21 cellular contexts compared by ENCODE assay signal in the genomic region with DNA sequence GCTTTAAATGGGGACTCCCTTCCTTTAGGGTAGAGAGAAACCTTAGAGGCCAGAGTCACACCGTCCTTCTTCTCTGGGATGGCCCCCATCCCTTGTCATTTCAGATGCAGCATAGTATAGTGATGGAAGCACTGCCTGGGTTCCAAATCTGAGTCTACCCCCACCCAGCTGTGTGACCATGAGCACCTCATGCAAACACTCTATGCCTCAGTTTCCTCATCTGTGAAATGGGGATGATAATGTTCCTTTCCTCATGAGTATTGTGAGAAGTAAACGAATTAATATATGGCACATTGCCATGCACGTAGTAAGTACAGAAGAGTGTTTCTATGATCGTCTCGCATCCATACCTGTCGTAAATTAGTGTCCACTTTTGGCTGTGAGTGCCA.
"Had no signal": no experiment of that assay in that cellular context is flagged by ENCODE, and none has a peak within 500 bp of the region (broad histone marks: within the 10 kb centered on the region; RNA-seq: fewer than 3 reads in every experiment).

No MANE protein-coding gene starts in this region.

- H3K9me3 Mint-ChIP-seq: activated B cell treated with CpG ODN at 0.5 μM for 24 hours; activated naive CD8-positive, alpha-beta T cell treated with anti-CD3 and anti-CD28 coated beads for 36 hours; activated T-cell treated with anti-CD3 and anti-CD28 coated beads, Interleukin-2, amount 50 U/mL, for 4 hours; central memory CD8-positive, alpha-beta T cell; stimulated activated memory B cell treated with anti-CD40 and anti-IgM and Interleukin-4, amounts not matched to agents 10 μg/mL and 1 μg/mL and 100 μg/mL, for 72 hours; T-helper 1 cell treated with Interleukin-12 subunit alpha and Interleukin-12 subunit beta and Interleukin-4 antibody, amounts not matched to agents 30 μg/mL and 1 μg/mL, for 36 hours had no signal

- H3K27ac Mint-ChIP-seq: activated naive CD8-positive, alpha-beta T cell treated with anti-CD3 and anti-CD28 coated beads for 36 hours; stimulated activated memory B cell treated with anti-CD40 and anti-IgM and Interleukin-4, amounts not matched to agents 10 μg/mL and 1 μg/mL and 100 μg/mL, for 72 hours; T-helper 1 cell treated with Interleukin-12 subunit alpha and Interleukin-12 subunit beta and Interleukin-4 antibody, amounts not matched to agents 30 μg/mL and 1 μg/mL, for 36 hours had no signal

- H2AFZ ChIP-seq: hepatocyte had no signal

- H3K79me2 ChIP-seq: hepatocyte had no signal

- DNase-seq: activated B cell treated with CpG ODN at 0.5 μM for 24 hours; activated CD4-positive, alpha-beta T cell treated with anti-CD3 and anti-CD28 coated beads for 4 hours; activated CD4-positive, alpha-beta T cell treated with anti-CD3 and anti-CD28 coated beads, Interleukin-2, amount 50 U/mL, for 48 hours; activated CD8-positive, alpha-beta memory T cell treated with anti-CD3 and anti-CD28 coated beads, Interleukin-2, amount 50 U/mL, for 48 hours; activated naive CD4-positive, alpha-beta T cell treated with Interleukin-2 at 50 U/mL for 16 hours; activated naive CD8-positive, alpha-beta T cell treated with anti-CD3 and anti-CD28 coated beads for 36 hours; activated T-cell treated with anti-CD3 and anti-CD28 coated beads, Interleukin-2, amount 50 U/mL, for 4 hours; effector memory CD4-positive, alpha-beta T cell; kidney glomerular epithelial cell; left lung; nucleus accumbens; small intestine; stimulated activated CD4-positive, alpha-beta T cell treated with anti-CD3 and anti-CD28 coated beads, Interleukin-2, amount 100 ng/mL, for 24 hours; upper lobe of left lung had no signal

- H3K27me3 Mint-ChIP-seq: activated B cell treated with CpG ODN at 0.5 μM for 24 hours; activated naive CD8-positive, alpha-beta T cell treated with anti-CD3 and anti-CD28 coated beads for 36 hours; central memory CD8-positive, alpha-beta T cell; stimulated activated memory B cell treated with anti-CD40 and anti-IgM and Interleukin-4, amounts not matched to agents 10 μg/mL and 1 μg/mL and 100 μg/mL, for 72 hours had no signal

- ATAC-seq: activated T-cell treated with anti-CD3 and anti-CD28 coated beads, Interleukin-2, amount 50 U/mL, for 4 hours; esophagus mucosa; left lung; sciatic nerve; stimulated activated memory B cell treated with anti-CD40 and anti-IgM and Interleukin-4, amounts not matched to agents 10 μg/mL and 1 μg/mL and 100 μg/mL, for 72 hours had no signal

- H3K36me3 Mint-ChIP-seq: activated naive CD8-positive, alpha-beta T cell treated with anti-CD3 and anti-CD28 coated beads for 36 hours had no signal

- H3K27ac ChIP-seq: hepatocyte, left lung, thoracic aorta, upper lobe of left lung had no signal

- H3K27me3 ChIP-seq: hepatocyte, left lung, upper lobe of left lung had no signal

- H3K9me3 ChIP-seq: left lung, thoracic aorta, upper lobe of left lung had no signal

- H3K4me2 ChIP-seq: hepatocyte had no signal

- H3K36me3 ChIP-seq: left lung, thoracic aorta, upper lobe of left lung had no signal

- H3K4me3 Mint-ChIP-seq: activated B cell treated with CpG ODN at 0.5 μM for 24 hours; activated naive CD8-positive, alpha-beta T cell treated with anti-CD3 and anti-CD28 coated beads for 36 hours; activated T-cell treated with anti-CD3 and anti-CD28 coated beads, Interleukin-2, amount 50 U/mL, for 4 hours; central memory CD8-positive, alpha-beta T cell; stimulated activated memory B cell treated with anti-CD40 and anti-IgM and Interleukin-4, amounts not matched to agents 10 μg/mL and 1 μg/mL and 100 μg/mL, for 72 hours; T-helper 1 cell treated with Interleukin-12 subunit alpha and Interleukin-12 subunit beta and Interleukin-4 antibody, amounts not matched to agents 30 μg/mL and 1 μg/mL, for 36 hours had no signal

- H3K4me3 ChIP-seq: hepatocyte, left lung, thoracic aorta, upper lobe of left lung had no signal
